ENCODE assay signal across 1 cellular context in the genomic region with DNA sequence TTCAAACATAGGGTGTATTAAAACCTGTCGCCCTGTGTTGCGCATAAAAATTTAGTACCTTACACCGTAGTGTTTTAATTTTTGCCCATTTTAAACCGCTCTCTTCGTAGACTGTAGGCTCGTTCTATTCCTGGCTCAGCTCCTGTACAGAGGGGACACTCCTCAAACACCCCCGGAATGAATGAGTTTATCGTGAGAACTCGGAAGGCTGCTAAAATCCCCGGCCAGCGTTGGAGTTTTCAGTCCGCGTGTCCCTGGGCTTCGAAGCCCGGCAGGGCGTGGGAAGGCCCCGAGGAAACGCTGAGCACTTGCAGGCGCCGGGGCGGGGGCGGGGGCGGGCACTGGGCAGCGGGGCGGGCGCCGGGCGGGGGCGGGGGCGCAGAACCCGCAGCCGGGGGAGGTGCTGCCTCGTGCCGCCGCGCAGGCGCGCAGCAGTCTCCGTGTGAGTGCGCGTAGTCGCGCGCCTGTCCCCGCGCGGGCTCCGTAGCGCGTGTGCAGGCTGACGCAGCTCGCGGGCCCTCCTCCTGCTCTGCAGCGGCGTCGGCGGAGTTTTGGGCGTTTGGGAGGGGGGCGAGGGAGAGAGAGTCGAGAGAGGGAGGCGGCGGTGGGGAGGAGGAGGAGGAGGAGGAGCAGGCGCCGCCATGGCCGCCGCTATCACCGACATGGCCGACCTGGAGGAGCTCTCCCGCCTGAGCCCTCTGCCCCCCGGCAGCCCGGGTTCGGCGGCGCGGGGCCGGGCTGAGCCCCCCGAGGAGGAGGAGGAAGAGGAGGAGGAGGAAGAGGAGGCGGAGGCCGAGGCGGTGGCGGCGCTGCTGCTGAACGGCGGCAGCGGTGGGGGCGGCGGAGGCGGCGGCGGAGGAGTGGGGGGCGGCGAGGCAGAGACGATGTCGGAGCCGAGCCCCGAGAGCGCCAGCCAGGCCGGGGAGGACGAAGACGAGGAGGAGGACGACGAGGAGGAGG.
A peak's percentile ranks its signal among the peaks of the same experiment; 100 is the strongest.
TF ChIP-seq lines count a peak whose summit lies in the region.

A gene with protein sequence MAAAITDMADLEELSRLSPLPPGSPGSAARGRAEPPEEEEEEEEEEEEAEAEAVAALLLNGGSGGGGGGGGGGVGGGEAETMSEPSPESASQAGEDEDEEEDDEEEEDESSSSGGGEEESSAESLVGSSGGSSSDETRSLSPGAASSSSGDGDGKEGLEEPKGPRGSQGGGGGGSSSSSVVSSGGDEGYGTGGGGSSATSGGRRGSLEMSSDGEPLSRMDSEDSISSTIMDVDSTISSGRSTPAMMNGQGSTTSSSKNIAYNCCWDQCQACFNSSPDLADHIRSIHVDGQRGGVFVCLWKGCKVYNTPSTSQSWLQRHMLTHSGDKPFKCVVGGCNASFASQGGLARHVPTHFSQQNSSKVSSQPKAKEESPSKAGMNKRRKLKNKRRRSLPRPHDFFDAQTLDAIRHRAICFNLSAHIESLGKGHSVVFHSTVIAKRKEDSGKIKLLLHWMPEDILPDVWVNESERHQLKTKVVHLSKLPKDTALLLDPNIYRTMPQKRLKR (plus strand): TSS at position 434 of the 960 bp plus-strand sequence. CDS start 208 bp downstream, at position 642.

TF ChIP-seq in K562, 482 proteins besides CTCF, POLR2A, EP300 and RAD21 (continued from another document and continues in another):
- TF ChIP-seq, protein P1, sequence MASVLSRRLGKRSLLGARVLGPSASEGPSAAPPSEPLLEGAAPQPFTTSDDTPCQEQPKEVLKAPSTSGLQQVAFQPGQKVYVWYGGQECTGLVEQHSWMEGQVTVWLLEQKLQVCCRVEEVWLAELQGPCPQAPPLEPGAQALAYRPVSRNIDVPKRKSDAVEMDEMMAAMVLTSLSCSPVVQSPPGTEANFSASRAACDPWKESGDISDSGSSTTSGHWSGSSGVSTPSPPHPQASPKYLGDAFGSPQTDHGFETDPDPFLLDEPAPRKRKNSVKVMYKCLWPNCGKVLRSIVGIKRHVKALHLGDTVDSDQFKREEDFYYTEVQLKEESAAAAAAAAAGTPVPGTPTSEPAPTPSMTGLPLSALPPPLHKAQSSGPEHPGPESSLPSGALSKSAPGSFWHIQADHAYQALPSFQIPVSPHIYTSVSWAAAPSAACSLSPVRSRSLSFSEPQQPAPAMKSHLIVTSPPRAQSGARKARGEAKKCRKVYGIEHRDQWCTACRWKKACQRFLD (CRISPR knock-in tag; IDR thresholded peaks at IDR 0.05) = no peak; the same call in 1 of the 2 replicates
- TF ChIP-seq, protein P2, sequence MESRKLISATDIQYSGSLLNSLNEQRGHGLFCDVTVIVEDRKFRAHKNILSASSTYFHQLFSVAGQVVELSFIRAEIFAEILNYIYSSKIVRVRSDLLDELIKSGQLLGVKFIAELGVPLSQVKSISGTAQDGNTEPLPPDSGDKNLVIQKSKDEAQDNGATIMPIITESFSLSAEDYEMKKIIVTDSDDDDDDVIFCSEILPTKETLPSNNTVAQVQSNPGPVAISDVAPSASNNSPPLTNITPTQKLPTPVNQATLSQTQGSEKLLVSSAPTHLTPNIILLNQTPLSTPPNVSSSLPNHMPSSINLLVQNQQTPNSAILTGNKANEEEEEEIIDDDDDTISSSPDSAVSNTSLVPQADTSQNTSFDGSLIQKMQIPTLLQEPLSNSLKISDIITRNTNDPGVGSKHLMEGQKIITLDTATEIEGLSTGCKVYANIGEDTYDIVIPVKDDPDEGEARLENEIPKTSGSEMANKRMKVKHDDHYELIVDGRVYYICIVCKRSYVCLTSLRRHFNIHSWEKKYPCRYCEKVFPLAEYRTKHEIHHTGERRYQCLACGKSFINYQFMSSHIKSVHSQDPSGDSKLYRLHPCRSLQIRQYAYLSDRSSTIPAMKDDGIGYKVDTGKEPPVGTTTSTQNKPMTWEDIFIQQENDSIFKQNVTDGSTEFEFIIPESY (CRISPR knock-in tag; IDR thresholded peaks at IDR 0.05) = 0 out of 2 replicates have a peak, but pooled peaks have one; percentile 18
- TF ChIP-seq ZNF143 (CRISPR knock-in tag; IDR thresholded peaks at IDR 0.05) (no peak), PTTG1 (tag; IDR thresholded peaks at IDR 0.05; ENCODE audit: low read depth) (0 out of 2 replicates have a peak, but pooled peaks have one; percentile 35), POLR2B (IDR thresholded peaks at IDR 0.05; ENCODE audit: low read depth, partially characterized antibody) (peak; percentile 44), BRD9 (IDR thresholded peaks at IDR 0.05; ENCODE audit: low read depth, partially characterized antibody) (no peak), GABPB1 (CRISPR knock-in tag; IDR thresholded peaks at IDR 0.05) (peak; percentile 6; the same call in 1 of the 2 replicates), ZFX (CRISPR knock-in tag; IDR thresholded peaks at IDR 0.05) (peak; percentile 81), CBFA2T3 (IDR thresholded peaks at IDR 0.05) (no peak), CBX1 (IDR thresholded peaks at IDR 0.05; ENCODE audit: low read depth) (0 out of 2 replicates have a peak, but pooled peaks have one; percentile 19), SUPT5H (IDR thresholded peaks at IDR 0.05) (peak; percentile 78), SIRT6 (IDR thresholded peaks at IDR 0.05; ENCODE audit: low read depth, low read length) (no peak), GTF2A2 (tag; IDR thresholded peaks at IDR 0.05) (no peak), MXI1 (IDR thresholded peaks at IDR 0.05; ENCODE audit: low read depth, low read length) (no peak), ZSCAN32 (CRISPR knock-in tag; IDR thresholded peaks at IDR 0.05) (no peak), CREM (IDR thresholded peaks at IDR 0.05; ENCODE audit: low read depth) (peak; percentile 87), SIN3A (IDR thresholded peaks at IDR 0.05; ENCODE audit: borderline replicate concordance in 2 of 2, control insufficient read depth in 1 of 2, low read depth in 2 of 2, low read length in 2 of 2) (peak in 1 of 2 experiments; percentile 12; a peak in 1 of 4 replicates), SAFB (IDR thresholded peaks at IDR 0.05; ENCODE audit: borderline replicate concordance, low read depth, low read length) (peak; percentile 94)
- TF ChIP-seq, protein P3, sequence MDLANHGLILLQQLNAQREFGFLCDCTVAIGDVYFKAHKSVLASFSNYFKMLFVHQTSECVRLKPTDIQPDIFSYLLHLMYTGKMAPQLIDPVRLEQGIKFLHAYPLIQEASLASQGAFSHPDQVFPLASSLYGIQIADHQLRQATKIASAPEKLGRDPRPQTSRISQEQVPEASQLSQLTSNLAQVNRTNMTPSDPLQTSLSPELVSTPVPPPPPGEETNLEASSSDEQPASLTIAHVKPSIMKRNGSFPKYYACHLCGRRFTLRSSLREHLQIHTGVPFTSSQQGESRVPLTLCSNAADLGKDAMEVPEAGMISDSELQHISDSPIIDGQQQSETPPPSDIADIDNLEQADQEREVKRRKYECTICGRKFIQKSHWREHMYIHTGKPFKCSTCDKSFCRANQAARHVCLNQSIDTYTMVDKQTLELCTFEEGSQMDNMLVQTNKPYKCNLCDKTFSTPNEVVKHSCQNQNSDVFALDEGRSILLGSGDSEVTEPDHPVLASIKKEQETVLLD (IDR thresholded peaks at IDR 0.05) = 0 out of 2 replicates have a peak, but pooled peaks have one; percentile 23
- TF ChIP-seq, protein P4, sequence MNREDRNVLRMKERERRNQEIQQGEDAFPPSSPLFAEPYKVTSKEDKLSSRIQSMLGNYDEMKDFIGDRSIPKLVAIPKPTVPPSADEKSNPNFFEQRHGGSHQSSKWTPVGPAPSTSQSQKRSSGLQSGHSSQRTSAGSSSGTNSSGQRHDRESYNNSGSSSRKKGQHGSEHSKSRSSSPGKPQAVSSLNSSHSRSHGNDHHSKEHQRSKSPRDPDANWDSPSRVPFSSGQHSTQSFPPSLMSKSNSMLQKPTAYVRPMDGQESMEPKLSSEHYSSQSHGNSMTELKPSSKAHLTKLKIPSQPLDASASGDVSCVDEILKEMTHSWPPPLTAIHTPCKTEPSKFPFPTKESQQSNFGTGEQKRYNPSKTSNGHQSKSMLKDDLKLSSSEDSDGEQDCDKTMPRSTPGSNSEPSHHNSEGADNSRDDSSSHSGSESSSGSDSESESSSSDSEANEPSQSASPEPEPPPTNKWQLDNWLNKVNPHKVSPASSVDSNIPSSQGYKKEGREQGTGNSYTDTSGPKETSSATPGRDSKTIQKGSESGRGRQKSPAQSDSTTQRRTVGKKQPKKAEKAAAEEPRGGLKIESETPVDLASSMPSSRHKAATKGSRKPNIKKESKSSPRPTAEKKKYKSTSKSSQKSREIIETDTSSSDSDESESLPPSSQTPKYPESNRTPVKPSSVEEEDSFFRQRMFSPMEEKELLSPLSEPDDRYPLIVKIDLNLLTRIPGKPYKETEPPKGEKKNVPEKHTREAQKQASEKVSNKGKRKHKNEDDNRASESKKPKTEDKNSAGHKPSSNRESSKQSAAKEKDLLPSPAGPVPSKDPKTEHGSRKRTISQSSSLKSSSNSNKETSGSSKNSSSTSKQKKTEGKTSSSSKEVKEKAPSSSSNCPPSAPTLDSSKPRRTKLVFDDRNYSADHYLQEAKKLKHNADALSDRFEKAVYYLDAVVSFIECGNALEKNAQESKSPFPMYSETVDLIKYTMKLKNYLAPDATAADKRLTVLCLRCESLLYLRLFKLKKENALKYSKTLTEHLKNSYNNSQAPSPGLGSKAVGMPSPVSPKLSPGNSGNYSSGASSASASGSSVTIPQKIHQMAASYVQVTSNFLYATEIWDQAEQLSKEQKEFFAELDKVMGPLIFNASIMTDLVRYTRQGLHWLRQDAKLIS (CRISPR knock-in tag; IDR thresholded peaks at IDR 0.05) = peak; percentile 24; the same call in 1 of the 2 replicates
- TF ChIP-seq, protein P5, sequence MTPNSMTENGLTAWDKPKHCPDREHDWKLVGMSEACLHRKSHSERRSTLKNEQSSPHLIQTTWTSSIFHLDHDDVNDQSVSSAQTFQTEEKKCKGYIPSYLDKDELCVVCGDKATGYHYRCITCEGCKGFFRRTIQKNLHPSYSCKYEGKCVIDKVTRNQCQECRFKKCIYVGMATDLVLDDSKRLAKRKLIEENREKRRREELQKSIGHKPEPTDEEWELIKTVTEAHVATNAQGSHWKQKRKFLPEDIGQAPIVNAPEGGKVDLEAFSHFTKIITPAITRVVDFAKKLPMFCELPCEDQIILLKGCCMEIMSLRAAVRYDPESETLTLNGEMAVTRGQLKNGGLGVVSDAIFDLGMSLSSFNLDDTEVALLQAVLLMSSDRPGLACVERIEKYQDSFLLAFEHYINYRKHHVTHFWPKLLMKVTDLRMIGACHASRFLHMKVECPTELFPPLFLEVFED (CRISPR knock-in tag; conservative IDR thresholded peaks at IDR 0.05) = no peak
- TF ChIP-seq, protein P6, sequence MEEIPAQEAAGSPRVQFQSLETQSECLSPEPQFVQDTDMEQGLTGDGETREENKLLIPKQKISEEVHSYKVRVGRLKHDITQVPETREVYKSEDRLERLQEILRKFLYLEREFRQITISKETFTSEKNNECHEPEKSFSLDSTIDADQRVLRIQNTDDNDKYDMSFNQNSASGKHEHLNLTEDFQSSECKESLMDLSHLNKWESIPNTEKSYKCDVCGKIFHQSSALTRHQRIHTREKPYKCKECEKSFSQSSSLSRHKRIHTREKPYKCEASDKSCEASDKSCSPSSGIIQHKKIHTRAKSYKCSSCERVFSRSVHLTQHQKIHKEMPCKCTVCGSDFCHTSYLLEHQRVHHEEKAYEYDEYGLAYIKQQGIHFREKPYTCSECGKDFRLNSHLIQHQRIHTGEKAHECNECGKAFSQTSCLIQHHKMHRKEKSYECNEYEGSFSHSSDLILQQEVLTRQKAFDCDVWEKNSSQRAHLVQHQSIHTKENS (CRISPR knock-in tag; IDR thresholded peaks at IDR 0.05) = no peak
- TF ChIP-seq, protein P7, sequence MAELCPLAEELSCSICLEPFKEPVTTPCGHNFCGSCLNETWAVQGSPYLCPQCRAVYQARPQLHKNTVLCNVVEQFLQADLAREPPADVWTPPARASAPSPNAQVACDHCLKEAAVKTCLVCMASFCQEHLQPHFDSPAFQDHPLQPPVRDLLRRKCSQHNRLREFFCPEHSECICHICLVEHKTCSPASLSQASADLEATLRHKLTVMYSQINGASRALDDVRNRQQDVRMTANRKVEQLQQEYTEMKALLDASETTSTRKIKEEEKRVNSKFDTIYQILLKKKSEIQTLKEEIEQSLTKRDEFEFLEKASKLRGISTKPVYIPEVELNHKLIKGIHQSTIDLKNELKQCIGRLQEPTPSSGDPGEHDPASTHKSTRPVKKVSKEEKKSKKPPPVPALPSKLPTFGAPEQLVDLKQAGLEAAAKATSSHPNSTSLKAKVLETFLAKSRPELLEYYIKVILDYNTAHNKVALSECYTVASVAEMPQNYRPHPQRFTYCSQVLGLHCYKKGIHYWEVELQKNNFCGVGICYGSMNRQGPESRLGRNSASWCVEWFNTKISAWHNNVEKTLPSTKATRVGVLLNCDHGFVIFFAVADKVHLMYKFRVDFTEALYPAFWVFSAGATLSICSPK (IDR thresholded peaks at IDR 0.05; ENCODE audit: borderline replicate concordance) = no peak
- TF ChIP-seq, protein P8, sequence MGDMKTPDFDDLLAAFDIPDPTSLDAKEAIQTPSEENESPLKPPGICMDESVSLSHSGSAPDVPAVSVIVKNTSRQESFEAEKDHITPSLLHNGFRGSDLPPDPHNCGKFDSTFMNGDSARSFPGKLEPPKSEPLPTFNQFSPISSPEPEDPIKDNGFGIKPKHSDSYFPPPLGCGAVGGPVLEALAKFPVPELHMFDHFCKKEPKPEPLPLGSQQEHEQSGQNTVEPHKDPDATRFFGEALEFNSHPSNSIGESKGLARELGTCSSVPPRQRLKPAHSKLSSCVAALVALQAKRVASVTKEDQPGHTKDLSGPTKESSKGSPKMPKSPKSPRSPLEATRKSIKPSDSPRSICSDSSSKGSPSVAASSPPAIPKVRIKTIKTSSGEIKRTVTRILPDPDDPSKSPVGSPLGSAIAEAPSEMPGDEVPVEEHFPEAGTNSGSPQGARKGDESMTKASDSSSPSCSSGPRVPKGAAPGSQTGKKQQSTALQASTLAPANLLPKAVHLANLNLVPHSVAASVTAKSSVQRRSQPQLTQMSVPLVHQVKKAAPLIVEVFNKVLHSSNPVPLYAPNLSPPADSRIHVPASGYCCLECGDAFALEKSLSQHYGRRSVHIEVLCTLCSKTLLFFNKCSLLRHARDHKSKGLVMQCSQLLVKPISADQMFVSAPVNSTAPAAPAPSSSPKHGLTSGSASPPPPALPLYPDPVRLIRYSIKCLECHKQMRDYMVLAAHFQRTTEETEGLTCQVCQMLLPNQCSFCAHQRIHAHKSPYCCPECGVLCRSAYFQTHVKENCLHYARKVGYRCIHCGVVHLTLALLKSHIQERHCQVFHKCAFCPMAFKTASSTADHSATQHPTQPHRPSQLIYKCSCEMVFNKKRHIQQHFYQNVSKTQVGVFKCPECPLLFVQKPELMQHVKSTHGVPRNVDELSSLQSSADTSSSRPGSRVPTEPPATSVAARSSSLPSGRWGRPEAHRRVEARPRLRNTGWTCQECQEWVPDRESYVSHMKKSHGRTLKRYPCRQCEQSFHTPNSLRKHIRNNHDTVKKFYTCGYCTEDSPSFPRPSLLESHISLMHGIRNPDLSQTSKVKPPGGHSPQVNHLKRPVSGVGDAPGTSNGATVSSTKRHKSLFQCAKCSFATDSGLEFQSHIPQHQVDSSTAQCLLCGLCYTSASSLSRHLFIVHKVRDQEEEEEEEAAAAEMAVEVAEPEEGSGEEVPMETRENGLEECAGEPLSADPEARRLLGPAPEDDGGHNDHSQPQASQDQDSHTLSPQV (IDR thresholded peaks at IDR 0.05) = peak; percentile 79
- TF ChIP-seq, protein P9, sequence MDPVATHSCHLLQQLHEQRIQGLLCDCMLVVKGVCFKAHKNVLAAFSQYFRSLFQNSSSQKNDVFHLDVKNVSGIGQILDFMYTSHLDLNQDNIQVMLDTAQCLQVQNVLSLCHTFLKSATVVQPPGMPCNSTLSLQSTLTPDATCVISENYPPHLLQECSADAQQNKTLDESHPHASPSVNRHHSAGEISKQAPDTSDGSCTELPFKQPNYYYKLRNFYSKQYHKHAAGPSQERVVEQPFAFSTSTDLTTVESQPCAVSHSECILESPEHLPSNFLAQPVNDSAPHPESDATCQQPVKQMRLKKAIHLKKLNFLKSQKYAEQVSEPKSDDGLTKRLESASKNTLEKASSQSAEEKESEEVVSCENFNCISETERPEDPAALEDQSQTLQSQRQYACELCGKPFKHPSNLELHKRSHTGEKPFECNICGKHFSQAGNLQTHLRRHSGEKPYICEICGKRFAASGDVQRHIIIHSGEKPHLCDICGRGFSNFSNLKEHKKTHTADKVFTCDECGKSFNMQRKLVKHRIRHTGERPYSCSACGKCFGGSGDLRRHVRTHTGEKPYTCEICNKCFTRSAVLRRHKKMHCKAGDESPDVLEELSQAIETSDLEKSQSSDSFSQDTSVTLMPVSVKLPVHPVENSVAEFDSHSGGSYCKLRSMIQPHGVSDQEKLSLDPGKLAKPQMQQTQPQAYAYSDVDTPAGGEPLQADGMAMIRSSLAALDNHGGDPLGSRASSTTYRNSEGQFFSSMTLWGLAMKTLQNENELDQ (CRISPR knock-in tag; IDR thresholded peaks at IDR 0.05; ENCODE audit: borderline replicate concordance) = no peak
